In genomic region chr12:69239286-69239921, GRCh38 we compare ENCODE assay signal across 1 cellular context.
TF ChIP-seq lines count a peak whose summit lies in the region.

Gene CPSF6, plus strand, starts transcription at chr12:69239569. Its CDS starts 78 bp downstream, at chr12:69239647.

TF ChIP-seq in HepG2, 621 proteins besides CTCF, POLR2A, EP300 and RAD21 (continued from another document and continues in another):
- no peak for TF ChIP-seq ELF4 (CRISPR knock-in tag; IDR thresholded peaks at IDR 0.05; ENCODE audit: borderline replicate concordance)
- peak in 1 of 2 experiments; percentile 85; a peak in 2 of 4 replicates for TF ChIP-seq ATF4 (CRISPR knock-in tag; IDR thresholded peaks at IDR 0.05)
- TF ChIP-seq KDM2A (CRISPR knock-in tag; IDR thresholded peaks at IDR 0.05; ENCODE audit: borderline replicate concordance, low read depth), result peak; percentile 79
- TF ChIP-seq ZNF569 (CRISPR knock-in tag; IDR thresholded peaks at IDR 0.05; ENCODE audit: borderline replicate concordance), result no peak
- TF ChIP-seq FOXA3 (CRISPR knock-in tag; IDR thresholded peaks at IDR 0.05), result no peak
- no peak for TF ChIP-seq ZNF432 (CRISPR knock-in tag; IDR thresholded peaks at IDR 0.05; ENCODE audit: borderline replicate concordance)
- TF ChIP-seq ZNF503 (CRISPR knock-in tag; IDR thresholded peaks at IDR 0.05), result no peak; the same call in 1 of the 2 replicates
- TF ChIP-seq POLR2AphosphoS2 (IDR thresholded peaks at IDR 0.05; ENCODE audit: low read depth, low read length), result no peak
- no peak for TF ChIP-seq HINFP (CRISPR knock-in tag; IDR thresholded peaks at IDR 0.05; ENCODE audit: low read depth)
- TF ChIP-seq AGO1 (IDR thresholded peaks at IDR 0.05; ENCODE audit: low read depth, low read length, poor library complexity, severe bottlenecking), result no peak
- no peak for TF ChIP-seq NONO (IDR thresholded peaks at IDR 0.05)
- TF ChIP-seq NONO (CRISPR knock-in tag; conservative IDR thresholded peaks at IDR 0.05), result peak; percentile 85
- no peak for TF ChIP-seq MEF2D (CRISPR knock-in tag; IDR thresholded peaks at IDR 0.05)
- no peak for TF ChIP-seq GLMP (CRISPR knock-in tag; IDR thresholded peaks at IDR 0.05; ENCODE audit: borderline replicate concordance)
- no peak for TF ChIP-seq KDM4B (CRISPR knock-in tag; IDR thresholded peaks at IDR 0.05)
- no peak for TF ChIP-seq ZKSCAN8 (CRISPR knock-in tag; IDR thresholded peaks at IDR 0.05; ENCODE audit: borderline replicate concordance)
- no peak for TF ChIP-seq CC2D1A (CRISPR knock-in tag; IDR thresholded peaks at IDR 0.05)
- no peak for TF ChIP-seq ZNF737 (CRISPR knock-in tag; IDR thresholded peaks at IDR 0.05; ENCODE audit: borderline replicate concordance)
- TF ChIP-seq ZNF709 (CRISPR knock-in tag; IDR thresholded peaks at IDR 0.05), result peak; percentile 54; the same call in 1 of the 2 replicates
- 0 out of 2 replicates have a peak, but pooled peaks have one; percentile 28 for TF ChIP-seq MIER3 (CRISPR knock-in tag; IDR thresholded peaks at IDR 0.05; ENCODE audit: borderline replicate concordance)
- no peak for TF ChIP-seq SYNCRIP (IDR thresholded peaks at IDR 0.05; ENCODE audit: insufficient read depth, low read depth, low read length)
- TF ChIP-seq ZNF768 (CRISPR knock-in tag; IDR thresholded peaks at IDR 0.05), result no peak
- TF ChIP-seq SPEN (CRISPR knock-in tag; IDR thresholded peaks at IDR 0.05; ENCODE audit: low read depth), result peak; percentile 77; the same call in 1 of the 2 replicates
- no peak for TF ChIP-seq RFX3 (CRISPR knock-in tag; IDR thresholded peaks at IDR 0.05)
- TF ChIP-seq ATM (IDR thresholded peaks at IDR 0.05; ENCODE audit: borderline replicate concordance), result no peak
- no peak for TF ChIP-seq MYNN (CRISPR knock-in tag; IDR thresholded peaks at IDR 0.05; ENCODE audit: low read depth)
- TF ChIP-seq ZNF3 (CRISPR knock-in tag; IDR thresholded peaks at IDR 0.05), result no peak
- TF ChIP-seq GPN1 (CRISPR knock-in tag; IDR thresholded peaks at IDR 0.05; ENCODE audit: borderline replicate concordance), result no peak
- no peak for TF ChIP-seq ZNF446 (CRISPR knock-in tag; IDR thresholded peaks at IDR 0.05)
- TF ChIP-seq ESRRA (CRISPR knock-in tag; IDR thresholded peaks at IDR 0.05; ENCODE audit: low read depth), result no peak
- TF ChIP-seq WIZ (CRISPR knock-in tag; IDR thresholded peaks at IDR 0.05), result no peak
- no peak for TF ChIP-seq ZBTB40 (IDR thresholded peaks at IDR 0.05)
- peak; percentile 40; the same call in 1 of the 2 replicates for TF ChIP-seq ZBTB40 (CRISPR knock-in tag; IDR thresholded peaks at IDR 0.05)
- TF ChIP-seq SALL2 (CRISPR knock-in tag; IDR thresholded peaks at IDR 0.05), result peak; percentile 46; the same call in 1 of the 2 replicates
- no peak for TF ChIP-seq ZBTB21 (CRISPR knock-in tag; IDR thresholded peaks at IDR 0.05)
- TF ChIP-seq ZNF891 (CRISPR knock-in tag; IDR thresholded peaks at IDR 0.05), result no peak
- TF ChIP-seq ZBTB3 (CRISPR knock-in tag; IDR thresholded peaks at IDR 0.05; ENCODE audit: borderline replicate concordance, low read depth), result no peak
- peak; percentile 78 for TF ChIP-seq HNRNPLL (IDR thresholded peaks at IDR 0.05; ENCODE audit: low read depth, low read length, poor library complexity, severe bottlenecking)
- no peak for TF ChIP-seq ELF1 (CRISPR knock-in tag; IDR thresholded peaks at IDR 0.05)
- TF ChIP-seq GRHL1 (CRISPR knock-in tag; conservative IDR thresholded peaks at IDR 0.05), result no peak; the same call in 1 of the 2 replicates
- no peak for TF ChIP-seq CAMTA2 (CRISPR knock-in tag; IDR thresholded peaks at IDR 0.05; ENCODE audit: borderline replicate concordance)
- TF ChIP-seq NCOA2 (CRISPR knock-in tag; IDR thresholded peaks at IDR 0.05), result no peak
- no peak for TF ChIP-seq GPBP1L1 (CRISPR knock-in tag; IDR thresholded peaks at IDR 0.05)
- no peak for TF ChIP-seq GLI4 (CRISPR knock-in tag; IDR thresholded peaks at IDR 0.05; ENCODE audit: borderline replicate concordance)
- 0 out of 2 replicates have a peak, but pooled peaks have one; percentile 40 for TF ChIP-seq NFKBIZ (CRISPR knock-in tag; IDR thresholded peaks at IDR 0.05)
- TF ChIP-seq ZNF644 (CRISPR knock-in tag; IDR thresholded peaks at IDR 0.05; ENCODE audit: low read depth), result no peak
- TF ChIP-seq CREB3 (CRISPR knock-in tag; IDR thresholded peaks at IDR 0.05), result no peak
- TF ChIP-seq KAT7 (CRISPR knock-in tag; IDR thresholded peaks at IDR 0.05; ENCODE audit: borderline replicate concordance), result 0 out of 2 replicates have a peak, but pooled peaks have one; percentile 39
- TF ChIP-seq ZNF501 (CRISPR knock-in tag; IDR thresholded peaks at IDR 0.05), result peak; percentile 56; the same call in 1 of the 2 replicates
- no peak for TF ChIP-seq MTF2 (CRISPR knock-in tag; IDR thresholded peaks at IDR 0.05; ENCODE audit: borderline replicate concordance)
